25 cellular contexts compared by ENCODE assay signal in genomic region chr17:72492494-72492893, GRCh38.
"Had no signal": no experiment of that assay in that cellular context is flagged by ENCODE, and none has a peak within 500 bp of the region (broad histone marks: within the 10 kb centered on the region; RNA-seq: fewer than 3 reads in every experiment).

No MANE protein-coding gene starts in this region.

- H3K4me3 ChIP-seq: Peyer's patch, SJSA1, SK-N-MC had no signal

- H3K36me3 ChIP-seq: Peyer's patch, SJSA1 had no signal

- DNase-seq: KBM-7, MV-4-11, NCI-H1048, NCI-H1105, NCI-H1417, NCI-H1436 treated with DMSO at 0.1 percent for 48 hours, NCI-H1694, NCI-H187 treated with DMSO at 0.1 percent for 48 hours, NCI-H2029 treated with DMSO at 0.1 percent for 48 hours, NCI-H2107, NCI-H226, NCI-H446, NCI-H510A, NCI-H524 treated with DMSO at 0.1 percent for 48 hours, NCI-H69, NCI-H774, Peyer's patch, Right ventricle myocardium superior, RPMI8226, SIG-M5 had no signal

- H3K4me3 Mint-ChIP-seq: IgD-negative memory B cell had no signal

- H3K9me3 ChIP-seq: Peyer's patch, SJSA1 had no signal

- H3K27me3 ChIP-seq: Peyer's patch, SJSA1 had no signal

- H3K27ac ChIP-seq: HL-60, Peyer's patch, SJSA1, SK-N-MC had no signal

- H3K27ac Mint-ChIP-seq: IgD-negative memory B cell had no signal

- FAIRE-seq: HTR-8/SVneo had no signal

- H3K4me1 Mint-ChIP-seq: IgD-negative memory B cell had no signal
